ENCODE assay signal across 29 cellular contexts in the genomic region with DNA sequence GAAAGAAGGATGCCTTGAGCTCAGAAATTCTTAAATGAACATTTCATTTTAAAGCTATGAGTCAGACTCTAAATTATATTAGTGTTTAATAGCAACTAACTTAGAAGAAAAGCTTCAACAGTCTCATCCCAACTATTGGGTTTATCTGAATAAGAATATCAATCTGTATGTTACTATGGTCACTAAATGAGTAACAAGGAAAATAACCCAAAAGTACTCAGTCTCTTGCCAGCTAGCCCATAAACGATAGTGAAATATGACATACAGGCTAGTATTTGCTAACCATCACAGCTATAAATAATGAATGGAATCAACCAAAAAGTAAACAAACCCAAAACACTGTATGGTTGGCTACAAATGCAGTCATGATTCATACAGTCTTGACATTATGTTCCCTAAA.
DNase-seq lines count a peak whose midpoint lies in the region; FAIRE-seq and TF ChIP-seq lines count a peak whose summit lies in the region.
"Had no signal": no experiment of that assay in that cellular context is flagged by ENCODE, and none has a peak within 500 bp of the region (broad histone marks: within the 10 kb centered on the region; RNA-seq: fewer than 3 reads in every experiment).

No MANE protein-coding gene starts in this region.

- H3K36me3 ChIP-seq in MG63 (no peaks in the 10 kb centered on the region), skeletal muscle satellite cell (ENCODE audit: insufficient read depth, low read length) (no peaks in the 10 kb centered on the region)
- H3K36me3 ChIP-seq: adrenal gland, breast epithelium, esophagus squamous epithelium, Peyer's patch, prostate gland, sigmoid colon, upper lobe of left lung had no signal

- no peaks in the 10 kb centered on the region for H3K27me3 ChIP-seq in MG63
- H3K27me3 ChIP-seq in skeletal muscle satellite cell (ENCODE audit: control insufficient read depth, insufficient read depth, low read length): no peaks in the 10 kb centered on the region
- H3K27me3 ChIP-seq: adrenal gland; BLaER1 treated with 17β-estradiol and CSF1 and Interleukin-3, amounts not matched to agents 10 nM and 100 nM; breast epithelium; esophagus squamous epithelium; heart left ventricle; Peyer's patch; sigmoid colon; upper lobe of left lung had no signal

- TF ChIP-seq CTCF in GM13976 (IDR thresholded peaks at IDR 0.05; ENCODE audit: borderline replicate concordance, control extremely low read depth, extremely low read depth, insufficient read depth, missing control alignments): no peak

- H3K9me3 ChIP-seq in MG63: no peaks in the 10 kb centered on the region
- H3K9me3 ChIP-seq in skeletal muscle satellite cell (replicated peaks; ENCODE audit: low read length): no peaks in the 10 kb centered on the region
- H3K9me3 ChIP-seq: adrenal gland, Peyer's patch, prostate gland, sigmoid colon, upper lobe of left lung had no signal

- peak; percentile 2 for DNase-seq in NCI-H2029 treated with DMSO at 0.1 percent for 48 hours (lab: John Stamatoyannopoulos, UW)
- no peak for DNase-seq in NCI-H2029 (lab: John Stamatoyannopoulos, UW)
- DNase-seq in MG63: peak; percentile 2
- peak; percentile 88 for DNase-seq in fibroblast of peridontal ligament (ENCODE audit: extremely low read depth)
- DNase-seq in activated CD8-positive, alpha-beta memory T cell treated with anti-CD3 and anti-CD28 coated beads, Interleukin-2, amount 50 U/mL, for 48 hours: no peak
- no peak for DNase-seq in GM13976 (ENCODE audit: low spot score)
- DNase-seq in GM19239 (ENCODE audit: insufficient read length, low spot score): no peak
- DNase-seq: activated CD8-positive, alpha-beta T cell treated with anti-CD3 and anti-CD28 coated beads, Interleukin-2, amount 10 ng/mL, durations not matched to agents 7 days and 5 days; activated gamma-delta T cell treated with Interleukin-2 at 50 U/mL for 16 hours; activated T-cell treated with anti-CD3 and anti-CD28 coated beads, Interleukin-2, amount 50 U/mL, for 1 hour; adrenal gland; COR-L47; DND-41; esophagus squamous epithelium; heart left ventricle; left cardiac atrium; NCI-H1436; NCI-H2171; NCI-H510A treated with DMSO at 0.1 percent for 48 hours; Peyer's patch; sigmoid colon; substantia nigra; T-cell; upper lobe of left lung had no signal

- H3K4me1 ChIP-seq in skeletal muscle satellite cell (ENCODE audit: control insufficient read depth, insufficient read depth, low read length): peaks cover 26% of the 10 kb centered on the region
- H3K4me1 ChIP-seq: adrenal gland; BLaER1 treated with 17β-estradiol and CSF1 and Interleukin-3, amounts not matched to agents 10 nM and 100 nM; breast epithelium; esophagus squamous epithelium; heart left ventricle; Peyer's patch; prostate gland; upper lobe of left lung had no signal

- FAIRE-seq in GM19239 (lab: Jason Lieb, UNC): no peak
- FAIRE-seq: TTC549 had no signal

- H3K4me3 ChIP-seq in MG63 (no peak overlapping the region), skeletal muscle satellite cell (ENCODE audit: low read length) (no peak overlapping the region)
- H3K4me3 ChIP-seq: adrenal gland; BLaER1 treated with 17β-estradiol and CSF1 and Interleukin-3, amounts not matched to agents 10 nM and 100 nM; breast epithelium; esophagus squamous epithelium; heart left ventricle; Peyer's patch; prostate gland; sigmoid colon; upper lobe of left lung had no signal

- in situ Hi-C loops in GM13976 (cut with MboI; ENCODE audit: low sequenced_read_pairs, unreplicated experiment): no loop called here

- peak overlapping the region; percentile 43 for H3K4me2 ChIP-seq in skeletal muscle satellite cell (ENCODE audit: low read length)
- H3K4me2 ChIP-seq: BLaER1 treated with 17β-estradiol and CSF1 and Interleukin-3, amounts not matched to agents 10 nM and 100 nM had no signal

- H3K9ac ChIP-seq in skeletal muscle satellite cell (ENCODE audit: low read depth, low read length): no peak overlapping the region
- H3K9ac ChIP-seq: BLaER1 treated with 17β-estradiol and CSF1 and Interleukin-3, amounts not matched to agents 10 nM and 100 nM had no signal

Comparison
In these comparisons a context has a peak if more than half of its experiments do, and no peak if none do; other contexts are left out.
1. DNase-seq: peak in NCI-H2029 treated with DMSO at 0.1 percent for 48 hours (single experiment), MG63 (single experiment) and fibroblast of peridontal ligament (single experiment); none in NCI-H2029 (single experiment), activated CD8-positive, alpha-beta memory T cell treated with anti-CD3 and anti-CD28 coated beads, Interleukin-2, amount 50 U/mL, for 48 hours (single experiment), GM13976 (single experiment) and GM19239 (single experiment).